ENCODE assay signal across 12 cellular contexts in the genomic region with DNA sequence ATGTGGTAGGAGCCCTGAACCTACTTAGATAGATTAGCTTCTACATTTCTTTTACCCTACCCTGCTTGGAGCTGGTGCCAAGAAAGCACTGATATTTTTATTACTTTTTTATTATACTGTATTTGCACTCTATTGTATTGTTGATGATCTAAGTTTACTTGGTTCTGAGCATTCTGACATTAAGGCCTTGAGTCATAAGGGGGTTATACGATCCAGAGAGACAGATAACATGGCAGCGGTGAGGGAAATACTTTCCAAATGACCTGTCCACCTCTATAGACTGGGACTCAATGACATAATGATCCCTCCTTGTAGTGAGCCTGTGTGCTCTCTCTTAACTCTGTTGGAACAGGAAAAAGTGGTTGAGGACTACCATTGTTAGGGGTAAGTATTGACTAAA.
DNase-seq lines count a peak whose midpoint lies in the region; ATAC-seq and TF ChIP-seq lines count a peak whose summit lies in the region.
"Had no signal": no experiment of that assay in that cellular context is flagged by ENCODE, and none has a peak within 500 bp of the region (broad histone marks: within the 10 kb centered on the region; RNA-seq: fewer than 3 reads in every experiment).

No MANE protein-coding gene starts in this region.

- ATAC-seq in Panc1: peak; percentile 86
- ATAC-seq in naive thymus-derived CD4-positive, alpha-beta T cell: no peak
- ATAC-seq: WTC11 had no signal

- no peak overlapping the region for H2BK12ac ChIP-seq in H9 (ENCODE audit: insufficient read length, low read depth, low read length)

- CTCF ChIA-PET in Panc1 (lab: Charles Lee): no interaction called here
- CTCF ChIA-PET in naive thymus-derived CD4-positive, alpha-beta T cell (lab: Charles Lee): interaction anchor here (1.0 kb wide), 1 partner anchor 18 kb away, joined by 3 read pairs; no protein-coding TSS in a partner anchor

- H3K4me2 ChIP-seq in H9 (ENCODE audit: insufficient read depth, insufficient read length, low read length): no peak overlapping the region

- no peak overlapping the region for H2AFZ ChIP-seq in H9 (ENCODE audit: low read length)

- no peaks in the 10 kb centered on the region for H3K79me2 ChIP-seq in H9 (ENCODE audit: insufficient read depth, low read length)

- H2BK120ac ChIP-seq in H9 (ENCODE audit: low read depth, low read length, poor library complexity, severe bottlenecking): no peak overlapping the region

- no peaks in the 10 kb centered on the region for H3K27me3 Mint-ChIP-seq in naive thymus-derived CD4-positive, alpha-beta T cell
- no peaks in the 10 kb centered on the region for H3K27me3 Mint-ChIP-seq in T-helper 2 cell treated with Interferon-gamma antibody and Interleukin-4, amounts not matched to agents 5 μg/mL and 100 μg/mL, for 36 hours (ENCODE audit: low read depth)
- no peaks in the 10 kb centered on the region for H3K27me3 Mint-ChIP-seq in H9 (ENCODE audit: low read depth)

- no peak overlapping the region for H2BK15ac ChIP-seq in H9 (ENCODE audit: low read depth, low read length)

- no peaks in the 10 kb centered on the region for H3K9me3 ChIP-seq in Panc1 (ENCODE audit: control insufficient read depth, insufficient read depth, low read depth, low read length)
- H3K9me3 ChIP-seq in naive thymus-derived CD4-positive, alpha-beta T cell (ENCODE audit: control insufficient read depth in 2 of 3, low read length in 3 of 3): no peaks in the 10 kb centered on the region
- no peaks in the 10 kb centered on the region for H3K9me3 ChIP-seq in H9 (ENCODE audit: control insufficient read depth, low read depth, low read length)

- peak overlapping the region in 1 of 10 donors; percentile 13 for H3K4me3 Mint-ChIP-seq in naive thymus-derived CD4-positive, alpha-beta T cell
- no peak overlapping the region for H3K4me3 Mint-ChIP-seq in T-helper 2 cell treated with Interferon-gamma antibody and Interleukin-4, amounts not matched to agents 5 μg/mL and 100 μg/mL, for 36 hours
- no peak overlapping the region for H3K4me3 Mint-ChIP-seq in H9
- H3K4me3 Mint-ChIP-seq: WTC11 had no signal

- H3K27me3 ChIP-seq in Panc1 (ENCODE audit: control insufficient read depth, insufficient read depth, low read length): no peaks in the 10 kb centered on the region
- H3K27me3 ChIP-seq in naive thymus-derived CD4-positive, alpha-beta T cell (ENCODE audit: control insufficient read depth in 2 of 2, insufficient read depth in 2 of 2, low read length in 2 of 2): no peaks in the 10 kb centered on the region
- no peaks in the 10 kb centered on the region for H3K27me3 ChIP-seq in H9 (ENCODE audit: insufficient read depth, low read length)

- no peak overlapping the region for H2AK5ac ChIP-seq in H9 (ENCODE audit: insufficient read length, low read length)

- H4K5ac ChIP-seq in H9 (ENCODE audit: insufficient read length, low read depth, low read length): no peak overlapping the region

- peaks cover 0 to 3% (median 0%) of the 10 kb centered on the region in 11 donors for H3K9me3 Mint-ChIP-seq in naive thymus-derived CD4-positive, alpha-beta T cell
- H3K9me3 Mint-ChIP-seq in T-helper 2 cell treated with Interferon-gamma antibody and Interleukin-4, amounts not matched to agents 5 μg/mL and 100 μg/mL, for 36 hours: no peaks in the 10 kb centered on the region
- H3K9me3 Mint-ChIP-seq in H9: no peaks in the 10 kb centered on the region
- H3K9me3 Mint-ChIP-seq: WTC11 had no signal

- H4K20me1 ChIP-seq in H9 (ENCODE audit: control insufficient read depth, insufficient read depth, insufficient read length): no peaks in the 10 kb centered on the region

- no peak overlapping the region for H2BK20ac ChIP-seq in H9 (ENCODE audit: low read depth, low read length, poor library complexity, severe bottlenecking)

- H3K4me1 Mint-ChIP-seq in naive thymus-derived CD4-positive, alpha-beta T cell: peaks cover 26 to 86% (median 78%) of the 10 kb centered on the region in 7 donors
- H3K4me1 Mint-ChIP-seq in T-helper 2 cell treated with Interferon-gamma antibody and Interleukin-4, amounts not matched to agents 5 μg/mL and 100 μg/mL, for 36 hours (ENCODE audit: low read depth): peaks cover 17% of the 10 kb centered on the region
- H3K4me1 Mint-ChIP-seq in H9: peaks cover 17 to 21% of the 10 kb centered on the region in 2 experiments

- no peak overlapping the region for H3K4me3 ChIP-seq in Panc1 (ENCODE audit: low read depth in 2 of 2, low read length in 2 of 2)
- H3K4me3 ChIP-seq in naive thymus-derived CD4-positive, alpha-beta T cell (ENCODE audit: low read length): no peak overlapping the region

- H3K23ac ChIP-seq in H9 (ENCODE audit: insufficient read length, low read depth, low read length): no peak overlapping the region

- no peak overlapping the region for H3K9ac ChIP-seq in H9 (ENCODE audit: extremely low read depth, insufficient read length, low read length)

- H3K36me3 Mint-ChIP-seq in naive thymus-derived CD4-positive, alpha-beta T cell: peaks cover 5 to 63% (median 52%) of the 10 kb centered on the region in 5 donors
- peaks cover 44% of the 10 kb centered on the region for H3K36me3 Mint-ChIP-seq in T-helper 2 cell treated with Interferon-gamma antibody and Interleukin-4, amounts not matched to agents 5 μg/mL and 100 μg/mL, for 36 hours (ENCODE audit: low read depth)
- H3K36me3 Mint-ChIP-seq in H9 (ENCODE audit: insufficient read depth in 1 of 3, low read depth in 3 of 3): peaks cover 16 to 64% (median 61%) of the 10 kb centered on the region in 3 experiments

- H3K36me3 ChIP-seq in Panc1 (ENCODE audit: control insufficient read depth, insufficient read depth, low read length): no peaks in the 10 kb centered on the region
- H3K36me3 ChIP-seq in naive thymus-derived CD4-positive, alpha-beta T cell (ENCODE audit: control insufficient read depth in 2 of 3, insufficient read depth in 3 of 3, low read length in 3 of 3): peaks cover 0 to 24% (median 0%) of the 10 kb centered on the region in 3 experiments

- no peaks in the 10 kb centered on the region for H3K23me2 ChIP-seq in H9 (ENCODE audit: insufficient read length, low read depth, low read length, poor library complexity, severe bottlenecking)

- no peak overlapping the region for H3K18ac ChIP-seq in H9 (ENCODE audit: insufficient read length, low read depth, low read length)

- POLR2A ChIA-PET in Panc1 (lab: Charles Lee): no interaction called here
- POLR2A ChIA-PET in naive thymus-derived CD4-positive, alpha-beta T cell (lab: Charles Lee): interaction anchor here (0.7 to 0.9 kb wide), 2 partner anchors 13 to 176 kb away, joined by 3 read pairs; partner anchors contain the start of gene MAN2A1

- no peak overlapping the region for H3T11ph ChIP-seq in H9 (ENCODE audit: low read length)

- H4K91ac ChIP-seq in H9 (ENCODE audit: insufficient read length, low read depth, low read length): no peak overlapping the region

- H3K79me1 ChIP-seq in H9 (ENCODE audit: insufficient read depth, low read depth, low read length, poor library complexity, severe bottlenecking): no peaks in the 10 kb centered on the region

- no peaks in the 10 kb centered on the region for H3K4me1 ChIP-seq in Panc1 (ENCODE audit: control insufficient read depth, insufficient read depth, low read length)
- H3K4me1 ChIP-seq in naive thymus-derived CD4-positive, alpha-beta T cell (ENCODE audit: control insufficient read depth in 2 of 2, insufficient read depth in 2 of 2, low read length in 2 of 2): peaks cover 5 to 15% of the 10 kb centered on the region in 2 donors
- H3K4me1 ChIP-seq in H9 (ENCODE audit: insufficient read depth, low read length): peaks cover 8% of the 10 kb centered on the region; the same call in 1 of the 2 replicates

- no peak overlapping the region for H3K14ac ChIP-seq in H9 (ENCODE audit: insufficient read depth, low read length)

- in situ Hi-C loops in Panc1 (cut with HindIII; ENCODE audit: low pct_unique_long_range_greater_than_20kb, low sequenced_read_pairs): no loop called here

- no peak overlapping the region for H3K56ac ChIP-seq in H9 (ENCODE audit: insufficient read length, low read depth, low read length)

- peak; percentile 94 for DNase-seq in ELR (ENCODE audit: low read depth)
- DNase-seq in Panc1 (ENCODE audit: low read depth, low spot score): peak; percentile 84
- DNase-seq in dermis blood vessel endothelial cell: peak; percentile 86
- DNase-seq in naive thymus-derived CD4-positive, alpha-beta T cell: no peak
- no peak for DNase-seq in 8988T
- no peak for DNase-seq in ecto neural progenitor cell (ENCODE audit: low spot score)
- DNase-seq in T-helper 2 cell treated with Interferon-gamma antibody and Interleukin-4, amounts not matched to agents 5 μg/mL and 100 μg/mL, for 36 hours (ENCODE audit: low spot score): no peak
- no peak for DNase-seq in H9
- DNase-seq: activated T-cell treated with anti-CD3 and anti-CD28 coated beads for 4 hours, COR-L47, SIG-M5 had no signal

- H3K4ac ChIP-seq in H9 (ENCODE audit: low read depth, low read length): no peak overlapping the region

- peak overlapping the region in 5 of 9 donors; percentile 33 to 87 (median 49) for H3K27ac Mint-ChIP-seq in naive thymus-derived CD4-positive, alpha-beta T cell
- no peak overlapping the region for H3K27ac Mint-ChIP-seq in T-helper 2 cell treated with Interferon-gamma antibody and Interleukin-4, amounts not matched to agents 5 μg/mL and 100 μg/mL, for 36 hours
- no peak overlapping the region; a peak in 1 of 7 replicates for H3K27ac Mint-ChIP-seq in H9

- no TSS peak for BruUV-seq in Panc1 (replicated peaks; lab: Mats Ljungman, UMichigan)

- H3K27ac ChIP-seq in Panc1 (ENCODE audit: low read length) (no peak overlapping the region), H9 (ENCODE audit: insufficient read length, low read depth, low read length) (no peak overlapping the region)
- no peak overlapping the region for H3K27ac ChIP-seq in naive thymus-derived CD4-positive, alpha-beta T cell (ENCODE audit: low read depth, low read length)

- H2BK5ac ChIP-seq in H9 (ENCODE audit: insufficient read length, low read length): no peak overlapping the region

- no CpG with 5 or more reads among the region's 2 CpGs for WGBS in H9 (ENCODE audit: extremely low coverage, insufficient read length, low lambda C conversion rate)

- no peak overlapping the region for H4K8ac ChIP-seq in H9 (replicated peaks; ENCODE audit: insufficient read length, low read depth, low read length)

- intact Hi-C loops in Panc1 (cut with micrococcal nuclease; ENCODE audit: unreplicated experiment): no loop called here
- intact Hi-C loops in naive thymus-derived CD4-positive, alpha-beta T cell (cut with micrococcal nuclease): no loop called here

- TF ChIP-seq CTCF in Panc1 (IDR thresholded peaks at IDR 0.05): no peak
- TF ChIP-seq CTCF in H9 (conservative IDR thresholded peaks at IDR 0.05): no peak

Comparison
In these comparisons a context has a peak if more than half of its experiments do, and no peak if none do; other contexts are left out.
1. DNase-seq: peak in ELR (single experiment), Panc1 (single experiment) and dermis blood vessel endothelial cell (single experiment); none in naive thymus-derived CD4-positive, alpha-beta T cell (0 of 9), 8988T (single experiment), ecto neural progenitor cell (single experiment), T-helper 2 cell treated with Interferon-gamma antibody and Interleukin-4, amounts not matched to agents 5 μg/mL and 100 μg/mL, for 36 hours (single experiment) and H9 (single experiment).
2. H3K27ac Mint-ChIP-seq: peak in naive thymus-derived CD4-positive, alpha-beta T cell (5 of 9); none in T-helper 2 cell treated with Interferon-gamma antibody and Interleukin-4, amounts not matched to agents 5 μg/mL and 100 μg/mL, for 36 hours (single experiment) and H9 (0 of 3).